ENCODE assay signal across 1 cellular context in genomic region chr11:6400431-6401345, GRCh38.
TF ChIP-seq lines count a peak whose summit lies in the region.

No MANE protein-coding gene starts in this region.

TF ChIP-seq in HEK293, 187 proteins besides CTCF, POLR2A, EP300 and RAD21 (continued from another document):
- TF ChIP-seq ZSCAN18 (tag by site-specific recombination; IDR thresholded peaks at IDR 0.05) (no peak), ZNF155 (tag by site-specific recombination; IDR thresholded peaks at IDR 0.05) (no peak), SCRT1 (tag by site-specific recombination; IDR thresholded peaks at IDR 0.05; ENCODE audit: borderline replicate concordance) (peak; percentile 89), SCRT2 (tag by site-specific recombination; IDR thresholded peaks at IDR 0.05) (peak; percentile 95), SP3 (tag by site-specific recombination; IDR thresholded peaks at IDR 0.05) (no peak)
